ENCODE assay signal across 1 cellular context in the genomic region with DNA sequence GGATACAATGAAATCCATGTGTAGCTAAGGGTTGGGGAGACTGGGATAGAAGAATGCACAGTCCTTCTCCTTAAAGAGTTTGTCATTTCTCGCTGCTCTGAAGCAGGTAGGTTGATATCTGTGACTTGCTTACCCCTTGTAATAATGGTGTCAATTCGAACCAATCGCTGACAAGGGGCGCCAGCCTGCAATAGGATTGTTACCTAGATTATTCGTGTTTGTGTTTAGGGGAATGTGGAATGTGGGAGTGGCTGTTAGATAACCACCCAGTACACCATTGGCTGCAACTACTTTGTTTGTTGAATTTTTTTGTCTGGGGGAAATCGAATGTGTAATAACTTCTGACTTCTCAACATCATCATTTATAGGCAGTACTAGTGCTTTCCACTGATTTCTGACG.
TF ChIP-seq lines count a peak whose summit lies in the region.

No MANE protein-coding gene starts in this region.

TF ChIP-seq in GM23338, 12 proteins besides CTCF, POLR2A, EP300 and RAD21 (continued from another document):
- TF ChIP-seq, protein P1, sequence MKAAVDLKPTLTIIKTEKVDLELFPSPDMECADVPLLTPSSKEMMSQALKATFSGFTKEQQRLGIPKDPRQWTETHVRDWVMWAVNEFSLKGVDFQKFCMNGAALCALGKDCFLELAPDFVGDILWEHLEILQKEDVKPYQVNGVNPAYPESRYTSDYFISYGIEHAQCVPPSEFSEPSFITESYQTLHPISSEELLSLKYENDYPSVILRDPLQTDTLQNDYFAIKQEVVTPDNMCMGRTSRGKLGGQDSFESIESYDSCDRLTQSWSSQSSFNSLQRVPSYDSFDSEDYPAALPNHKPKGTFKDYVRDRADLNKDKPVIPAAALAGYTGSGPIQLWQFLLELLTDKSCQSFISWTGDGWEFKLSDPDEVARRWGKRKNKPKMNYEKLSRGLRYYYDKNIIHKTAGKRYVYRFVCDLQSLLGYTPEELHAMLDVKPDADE (IDR thresholded peaks at IDR 0.05): no peak
- TF ChIP-seq, protein P2, sequence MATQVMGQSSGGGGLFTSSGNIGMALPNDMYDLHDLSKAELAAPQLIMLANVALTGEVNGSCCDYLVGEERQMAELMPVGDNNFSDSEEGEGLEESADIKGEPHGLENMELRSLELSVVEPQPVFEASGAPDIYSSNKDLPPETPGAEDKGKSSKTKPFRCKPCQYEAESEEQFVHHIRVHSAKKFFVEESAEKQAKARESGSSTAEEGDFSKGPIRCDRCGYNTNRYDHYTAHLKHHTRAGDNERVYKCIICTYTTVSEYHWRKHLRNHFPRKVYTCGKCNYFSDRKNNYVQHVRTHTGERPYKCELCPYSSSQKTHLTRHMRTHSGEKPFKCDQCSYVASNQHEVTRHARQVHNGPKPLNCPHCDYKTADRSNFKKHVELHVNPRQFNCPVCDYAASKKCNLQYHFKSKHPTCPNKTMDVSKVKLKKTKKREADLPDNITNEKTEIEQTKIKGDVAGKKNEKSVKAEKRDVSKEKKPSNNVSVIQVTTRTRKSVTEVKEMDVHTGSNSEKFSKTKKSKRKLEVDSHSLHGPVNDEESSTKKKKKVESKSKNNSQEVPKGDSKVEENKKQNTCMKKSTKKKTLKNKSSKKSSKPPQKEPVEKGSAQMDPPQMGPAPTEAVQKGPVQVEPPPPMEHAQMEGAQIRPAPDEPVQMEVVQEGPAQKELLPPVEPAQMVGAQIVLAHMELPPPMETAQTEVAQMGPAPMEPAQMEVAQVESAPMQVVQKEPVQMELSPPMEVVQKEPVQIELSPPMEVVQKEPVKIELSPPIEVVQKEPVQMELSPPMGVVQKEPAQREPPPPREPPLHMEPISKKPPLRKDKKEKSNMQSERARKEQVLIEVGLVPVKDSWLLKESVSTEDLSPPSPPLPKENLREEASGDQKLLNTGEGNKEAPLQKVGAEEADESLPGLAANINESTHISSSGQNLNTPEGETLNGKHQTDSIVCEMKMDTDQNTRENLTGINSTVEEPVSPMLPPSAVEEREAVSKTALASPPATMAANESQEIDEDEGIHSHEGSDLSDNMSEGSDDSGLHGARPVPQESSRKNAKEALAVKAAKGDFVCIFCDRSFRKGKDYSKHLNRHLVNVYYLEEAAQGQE (IDR thresholded peaks at IDR 0.05; ENCODE audit: unreplicated experiment): no peak
- TF ChIP-seq STAT1 (IDR thresholded peaks at IDR 0.05; ENCODE audit: unreplicated experiment): no peak
